ENCODE assay signal across 18 cellular contexts in the genomic region with DNA sequence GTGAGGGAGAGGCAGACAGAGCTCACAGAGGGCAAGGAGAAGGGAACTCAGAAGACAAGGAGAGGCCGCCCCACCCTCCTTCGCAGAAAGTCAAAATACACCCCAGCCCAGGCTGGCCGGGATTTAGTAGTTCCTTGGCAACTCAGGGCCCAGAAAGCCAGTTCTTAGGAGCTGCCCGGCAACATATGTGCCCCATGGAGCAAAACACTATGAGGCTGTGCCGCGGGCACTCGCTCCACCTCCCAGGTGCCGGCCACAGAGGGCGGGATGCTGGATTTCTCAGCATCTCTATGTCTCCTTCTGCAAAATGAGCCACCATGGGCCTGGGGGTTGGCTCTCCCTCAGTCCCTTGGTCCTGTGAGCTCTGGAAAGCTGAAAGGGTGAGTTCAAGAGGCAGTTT.
"Had no signal": no experiment of that assay in that cellular context is flagged by ENCODE, and none has a peak within 500 bp of the region (broad histone marks: within the 10 kb centered on the region; RNA-seq: fewer than 3 reads in every experiment).

No MANE protein-coding gene starts in this region.

- H3K4me3 Mint-ChIP-seq: activated CD4-positive, alpha-beta T cell treated with anti-CD3 and anti-CD28 coated beads for 36 hours; activated CD8-positive, alpha-beta T cell treated with anti-CD3 and anti-CD28 coated beads for 36 hours; activated naive CD4-positive, alpha-beta T cell treated with anti-CD3 and anti-CD28 coated beads, Interleukin-2, amount 50 U/mL, for 24 hours; activated T-cell treated with anti-CD3 and anti-CD28 coated beads, Interleukin-2, amount 50 U/mL, for 72 hours; T-cell had no signal

- H3K9me3 Mint-ChIP-seq: activated CD8-positive, alpha-beta T cell treated with anti-CD3 and anti-CD28 coated beads for 36 hours; activated naive CD4-positive, alpha-beta T cell treated with anti-CD3 and anti-CD28 coated beads, Interleukin-2, amount 50 U/mL, for 24 hours; activated T-cell treated with anti-CD3 and anti-CD28 coated beads, Interleukin-2, amount 50 U/mL, for 72 hours; activated T-helper 2 cell treated with anti-CD3 and anti-CD28 coated beads, Interferon-gamma antibody, Interleukin-2, Interleukin-4, amounts not matched to agents 10 μg/mL and 5 μg/mL and 100 μg/mL, durations not matched to agents 14 hours and 24 hours and 36 hours; T-cell had no signal

- H3K27ac Mint-ChIP-seq: activated CD4-positive, alpha-beta T cell treated with anti-CD3 and anti-CD28 coated beads for 36 hours; activated CD8-positive, alpha-beta T cell treated with anti-CD3 and anti-CD28 coated beads for 36 hours; activated naive CD4-positive, alpha-beta T cell treated with anti-CD3 and anti-CD28 coated beads, Interleukin-2, amount 50 U/mL, for 24 hours; activated T-cell treated with anti-CD3 and anti-CD28 coated beads, Interleukin-2, amount 50 U/mL, for 72 hours; activated T-helper 2 cell treated with anti-CD3 and anti-CD28 coated beads, Interferon-gamma antibody, Interleukin-2, Interleukin-4, amounts not matched to agents 10 μg/mL and 5 μg/mL and 100 μg/mL, durations not matched to agents 14 hours and 24 hours and 36 hours; T-cell had no signal

- DNase-seq: activated CD4-positive, alpha-beta T cell treated with anti-CD3 and anti-CD28 coated beads for 36 hours; activated CD4-positive, alpha-beta T cell treated with anti-CD3 and anti-CD28 coated beads, Interleukin-2, amount 50 U/mL, for 1 hour; activated CD8-positive, alpha-beta memory T cell treated with anti-CD3 and anti-CD28 coated beads, Interleukin-2, amount 50 U/mL, for 4 hours; activated CD8-positive, alpha-beta T cell treated with anti-CD3 and anti-CD28 coated beads for 36 hours; activated naive CD4-positive, alpha-beta T cell; activated T-cell treated with anti-CD3 and anti-CD28 coated beads, Interleukin-2, amount 50 U/mL, for 72 hours; central memory CD4-positive, alpha-beta T cell; NCI-H1092; NCI-H1930; NCI-H446 treated with DMSO at 0.1 percent for 48 hours; NCI-H526 treated with DMSO at 0.1 percent for 48 hours; PC-3; SHP77; T-cell; T-helper 2 cell; T1000 had no signal

- H3K4me1 Mint-ChIP-seq: activated CD4-positive, alpha-beta T cell treated with anti-CD3 and anti-CD28 coated beads for 36 hours; activated naive CD4-positive, alpha-beta T cell treated with anti-CD3 and anti-CD28 coated beads, Interleukin-2, amount 50 U/mL, for 24 hours had no signal

- H3K36me3 Mint-ChIP-seq: activated naive CD4-positive, alpha-beta T cell treated with anti-CD3 and anti-CD28 coated beads, Interleukin-2, amount 50 U/mL, for 24 hours; T-cell had no signal
